In genomic region chr4:6269651-6270511, GRCh38 we compare ENCODE assay signal across 1 cellular context.
TF ChIP-seq lines count a peak whose summit lies in the region.

WFS1 (plus strand) TSS chr4:6269850; CDS start chr4:6277456, 7,606 bp downstream.

TF ChIP-seq in H1, 55 proteins besides CTCF, POLR2A, EP300 and RAD21 (continued from another document):
- TF ChIP-seq USF2 (IDR thresholded peaks at IDR 0.05; ENCODE audit: low read length): no peak
- TF ChIP-seq TAF1 (IDR thresholded peaks at IDR 0.05; ENCODE audit: low read depth, low read length): peak; percentile 75
- peak; percentile 76 for TF ChIP-seq TAF7 (optimal IDR thresholded peaks at IDR 0.05; ENCODE audit: borderline replicate concordance, low read depth, low read length)
- 0 out of 2 replicates have a peak, but pooled peaks have one; percentile 27 for TF ChIP-seq TBP (IDR thresholded peaks at IDR 0.05; ENCODE audit: low read depth, low read length)
- TF ChIP-seq CREB1 (IDR thresholded peaks at IDR 0.05): 0 out of 2 replicates have a peak, but pooled peaks have one; percentile 12
- TF ChIP-seq RFX5 (IDR thresholded peaks at IDR 0.05; ENCODE audit: borderline replicate concordance, low read depth, low read length): no peak
- TF ChIP-seq SP1 (IDR thresholded peaks at IDR 0.05; ENCODE audit: low read depth, low read length): peak; percentile 93
- TF ChIP-seq SP2 (IDR thresholded peaks at IDR 0.05; ENCODE audit: low read length): peak; percentile 79
- peak; percentile 60 for TF ChIP-seq PHF8 (conservative IDR thresholded peaks at IDR 0.05; ENCODE audit: low read depth, low read length)
- TF ChIP-seq ATF2 (IDR thresholded peaks at IDR 0.05; ENCODE audit: low read length): no peak
